ENCODE assay signal across 24 cellular contexts in the genomic region with DNA sequence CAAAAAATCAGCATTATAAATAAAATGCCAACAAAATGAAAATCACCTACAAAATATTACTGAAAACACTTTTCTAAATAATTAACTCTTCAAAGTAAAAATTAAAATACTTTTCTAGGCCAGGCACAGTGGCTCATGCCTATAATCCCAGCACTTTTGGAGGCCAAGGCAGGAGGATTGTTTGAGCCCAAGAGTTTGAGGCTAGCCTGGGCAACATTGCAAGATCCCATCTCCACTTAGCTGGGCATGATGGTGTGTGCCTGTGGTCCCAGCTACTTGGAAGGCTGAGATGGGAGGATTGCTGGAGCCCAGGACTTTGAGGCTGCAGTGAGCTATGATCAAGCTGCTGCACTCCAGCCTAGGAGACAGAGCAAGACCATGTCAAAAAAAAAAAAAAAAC.
"Had no signal": no experiment of that assay in that cellular context is flagged by ENCODE, and none has a peak within 500 bp of the region (broad histone marks: within the 10 kb centered on the region; RNA-seq: fewer than 3 reads in every experiment).

No MANE protein-coding gene starts in this region.

- H3K4me3 ChIP-seq: cardiac muscle cell, hepatocyte, mucosa of descending colon, pancreas, smooth muscle cell, upper lobe of right lung had no signal

- H3K9me3 Mint-ChIP-seq: activated CD4-positive, alpha-beta memory T cell treated with anti-CD3 and anti-CD28 coated beads, Interleukin-2, amount 10 ng/mL, durations not matched to agents 7 days and 5 days; activated naive CD4-positive, alpha-beta T cell treated with anti-CD3 and anti-CD28 coated beads, Interleukin-2, amount 50 U/mL, for 72 hours; T-helper 2 cell treated with Interferon-gamma antibody and Interleukin-4, amounts not matched to agents 5 μg/mL and 100 μg/mL, for 36 hours had no signal

- H3K36me3 ChIP-seq: cardiac muscle cell, neutrophil, pancreas had no signal

- H3K4me1 ChIP-seq: pancreas had no signal

- H3K27ac ChIP-seq: cardiac muscle cell, hepatocyte, neutrophil, pancreas, upper lobe of right lung had no signal

- H3K27ac Mint-ChIP-seq: activated CD4-positive, alpha-beta memory T cell treated with anti-CD3 and anti-CD28 coated beads, Interleukin-2, amount 10 ng/mL, durations not matched to agents 7 days and 5 days; activated CD8-positive, alpha-beta memory T cell treated with anti-CD3 and anti-CD28 coated beads, Interleukin-2, amount 10 ng/mL, durations not matched to agents 7 days and 5 days; T-helper 2 cell treated with Interferon-gamma antibody and Interleukin-4, amounts not matched to agents 5 μg/mL and 100 μg/mL, for 36 hours had no signal

- ATAC-seq: activated CD8-positive, alpha-beta memory T cell treated with anti-CD3 and anti-CD28 coated beads, Interleukin-2, amount 10 ng/mL, durations not matched to agents 7 days and 5 days; activated naive CD4-positive, alpha-beta T cell treated with anti-CD3 and anti-CD28 coated beads, Interleukin-2, amount 50 U/mL, for 72 hours; left cardiac atrium; mucosa of descending colon; pancreas; sciatic nerve; upper lobe of right lung had no signal

- H3K27me3 Mint-ChIP-seq: activated CD4-positive, alpha-beta memory T cell treated with anti-CD3 and anti-CD28 coated beads, Interleukin-2, amount 10 ng/mL, durations not matched to agents 7 days and 5 days; activated CD8-positive, alpha-beta memory T cell treated with anti-CD3 and anti-CD28 coated beads, Interleukin-2, amount 10 ng/mL, durations not matched to agents 7 days and 5 days; naive B cell had no signal

- DNase-seq: activated CD4-positive, alpha-beta memory T cell treated with anti-CD3 and anti-CD28 coated beads, Interleukin-2, amount 10 ng/mL, durations not matched to agents 7 days and 5 days; activated CD4-positive, alpha-beta T cell treated with anti-CD3 and anti-CD28 coated beads for 48 hours; activated CD4-positive, CD25-positive, alpha-beta regulatory T cell; activated CD8-positive, alpha-beta memory T cell treated with anti-CD3 and anti-CD28 coated beads, Interleukin-2, amount 10 ng/mL, durations not matched to agents 7 days and 5 days; activated effector memory CD4-positive, alpha-beta T cell treated with anti-CD3 and anti-CD28 coated beads, Interleukin-2, amount 50 U/mL, for 16 hours; amygdala; dermis blood vessel endothelial cell; effector memory CD4-positive, alpha-beta T cell; foreskin fibroblast; left cardiac atrium; mesenchymal stem cell; mucosa of descending colon; naive B cell; pancreas; stimulated activated CD4-positive, alpha-beta T cell treated with anti-CD3 and anti-CD28 coated beads, Interleukin-4, amount 100 ng/mL, for 24 hours; stimulated activated naive CD4-positive, alpha-beta T cell; upper lobe of right lung had no signal

- H3K4me3 Mint-ChIP-seq: activated CD4-positive, alpha-beta memory T cell treated with anti-CD3 and anti-CD28 coated beads, Interleukin-2, amount 10 ng/mL, durations not matched to agents 7 days and 5 days; activated CD8-positive, alpha-beta memory T cell treated with anti-CD3 and anti-CD28 coated beads, Interleukin-2, amount 10 ng/mL, durations not matched to agents 7 days and 5 days had no signal

- H3K27me3 ChIP-seq: cardiac muscle cell, hepatocyte, pancreas, upper lobe of right lung had no signal

- H3K9me3 ChIP-seq: mucosa of descending colon, neutrophil, pancreas, upper lobe of right lung had no signal
